ENCODE assay signal across 9 cellular contexts in genomic region chr11:129278586-129279319, GRCh38.
A peak's percentile ranks its signal among the peaks of the same experiment; 100 is the strongest.
DNase-seq lines count a peak whose midpoint lies in the region; ATAC-seq and TF ChIP-seq lines count a peak whose summit lies in the region.
"Had no signal": no experiment of that assay in that cellular context is flagged by ENCODE, and none has a peak within 500 bp of the region (broad histone marks: within the 10 kb centered on the region; RNA-seq: fewer than 3 reads in every experiment).

No MANE protein-coding gene starts in this region.

- H3K4me3 ChIP-seq in fibroblast of villous mesenchyme (ENCODE audit: low read depth, low read length) = peak overlapping the region; percentile 66
- H3K4me3 ChIP-seq in neural progenitor cell = peak overlapping the region; percentile 81

- H3K27me3 ChIP-seq in neural progenitor cell = peaks cover 27% of the 10 kb centered on the region

- no peaks in the 10 kb centered on the region for H3K36me3 Mint-ChIP-seq in activated CD4-positive, alpha-beta memory T cell treated with anti-CD3 and anti-CD28 coated beads, Interleukin-2, amount 10 ng/mL, durations not matched to agents 7 days and 5 days (ENCODE audit: low read depth)
- no peaks in the 10 kb centered on the region for H3K36me3 Mint-ChIP-seq in neural progenitor cell

- no peaks in the 10 kb centered on the region for H3K9me3 ChIP-seq in neural progenitor cell (ENCODE audit: low read depth)

- H4K20me1 ChIP-seq in neural progenitor cell (ENCODE audit: low read depth) = peaks cover 47% of the 10 kb centered on the region

- H3K79me2 ChIP-seq in neural progenitor cell (ENCODE audit: low read depth) = peaks cover 49% of the 10 kb centered on the region

- TF ChIP-seq CTCF in fibroblast of villous mesenchyme (IDR thresholded peaks at IDR 0.05; ENCODE audit: insufficient read depth, low read depth, low read length) (no peak), neural progenitor cell (IDR thresholded peaks at IDR 0.05) (peak; percentile 21)

- peak overlapping the region; percentile 50 for H2AFZ ChIP-seq in neural progenitor cell (replicated peaks)

- peak overlapping the region; percentile 73 for H3K4me3 Mint-ChIP-seq in activated CD4-positive, alpha-beta memory T cell treated with anti-CD3 and anti-CD28 coated beads, Interleukin-2, amount 10 ng/mL, durations not matched to agents 7 days and 5 days
- H3K4me3 Mint-ChIP-seq in neural progenitor cell = peak overlapping the region; percentile 97

- DNase-seq in DMS 273 (lab: John Stamatoyannopoulos, UW; ENCODE audit: unreplicated experiment) = peak; percentile 60
- no peak for DNase-seq in DMS 273 treated with DMSO at 0.1 percent for 48 hours (lab: John Stamatoyannopoulos, UW)
- no peak for DNase-seq in activated CD4-positive, alpha-beta memory T cell treated with anti-CD3 and anti-CD28 coated beads, Interleukin-2, amount 10 ng/mL, durations not matched to agents 7 days and 5 days
- DNase-seq in fibroblast of villous mesenchyme (ENCODE audit: low read depth) = peak; percentile 20
- peak; percentile 70 for DNase-seq in neural progenitor cell (ENCODE audit: low spot score)
- DNase-seq in NCI-H1694 treated with DMSO at 0.1 percent for 48 hours (lab: John Stamatoyannopoulos, UW) = no peak
- DNase-seq in HuH-7 (ENCODE audit: low spot score) = no peak

- ATAC-seq in HG03280 (IDR thresholded peaks at IDR 0.05; ENCODE audit: unreplicated experiment) = peak; percentile 2

- H3K4me1 Mint-ChIP-seq in activated CD4-positive, alpha-beta memory T cell treated with anti-CD3 and anti-CD28 coated beads, Interleukin-2, amount 10 ng/mL, durations not matched to agents 7 days and 5 days = peaks cover 23% of the 10 kb centered on the region
- peaks cover 56% of the 10 kb centered on the region for H3K4me1 Mint-ChIP-seq in neural progenitor cell

- H3K4me2 ChIP-seq in neural progenitor cell = peak overlapping the region; percentile 90

- POLR2A ChIA-PET in activated CD4-positive, alpha-beta memory T cell treated with anti-CD3 and anti-CD28 coated beads, Interleukin-2, amount 10 ng/mL, durations not matched to agents 7 days and 5 days (lab: Charles Lee) = no interaction called here

- peaks cover 4% of the 10 kb centered on the region for H3F3A ChIP-seq in neural progenitor cell (ENCODE audit: low read depth)

- no peak overlapping the region for H3K27ac ChIP-seq in neural progenitor cell
- H3K27ac ChIP-seq: 22Rv1 had no signal

- H3K27me3 Mint-ChIP-seq in activated CD4-positive, alpha-beta memory T cell treated with anti-CD3 and anti-CD28 coated beads, Interleukin-2, amount 10 ng/mL, durations not matched to agents 7 days and 5 days = peaks cover 53% of the 10 kb centered on the region
- peaks cover 2% of the 10 kb centered on the region for H3K27me3 Mint-ChIP-seq in neural progenitor cell (ENCODE audit: insufficient read depth, low read depth)

- no peaks in the 10 kb centered on the region for H3K36me3 ChIP-seq in neural progenitor cell

- CTCF ChIA-PET in activated CD4-positive, alpha-beta memory T cell treated with anti-CD3 and anti-CD28 coated beads, Interleukin-2, amount 10 ng/mL, durations not matched to agents 7 days and 5 days (lab: Charles Lee) = no interaction called here

- no peaks in the 10 kb centered on the region for H3K9me3 Mint-ChIP-seq in activated CD4-positive, alpha-beta memory T cell treated with anti-CD3 and anti-CD28 coated beads, Interleukin-2, amount 10 ng/mL, durations not matched to agents 7 days and 5 days
- no peaks in the 10 kb centered on the region for H3K9me3 Mint-ChIP-seq in neural progenitor cell

- H3K4me1 ChIP-seq in neural progenitor cell = peaks cover 13% of the 10 kb centered on the region

- peak overlapping the region; percentile 25 for H3K9ac ChIP-seq in neural progenitor cell

- no peak overlapping the region for H3K27ac Mint-ChIP-seq in activated CD4-positive, alpha-beta memory T cell treated with anti-CD3 and anti-CD28 coated beads, Interleukin-2, amount 10 ng/mL, durations not matched to agents 7 days and 5 days
- peak overlapping the region; percentile 89 for H3K27ac Mint-ChIP-seq in neural progenitor cell

Comparison
In these comparisons a context has a peak if more than half of its experiments do, and no peak if none do; other contexts are left out.
1. DNase-seq: peak in DMS 273 (single experiment), fibroblast of villous mesenchyme (single experiment) and neural progenitor cell (single experiment); none in DMS 273 treated with DMSO at 0.1 percent for 48 hours (single experiment), activated CD4-positive, alpha-beta memory T cell treated with anti-CD3 and anti-CD28 coated beads, Interleukin-2, amount 10 ng/mL, durations not matched to agents 7 days and 5 days (single experiment), NCI-H1694 treated with DMSO at 0.1 percent for 48 hours (single experiment) and HuH-7 (single experiment).